Comparison of ENCODE assay signal across 8 cellular contexts in genomic region chr12:77064891-77065360, GRCh38. TPM values are rescaled to one million over a fixed set of nuclear protein-coding genes. Genes with fewer than 3 reads are reported as not detected.
DNase-seq lines count a peak whose midpoint lies in the region; ATAC-seq and TF ChIP-seq lines count a peak whose summit lies in the region.

No MANE protein-coding gene starts in this region.

- H3K36me3 ChIP-seq in ectodermal cell (ENCODE audit: control insufficient read depth, insufficient read depth, low read length) (peaks cover 5% of the 10 kb centered on the region), muscle layer of colon (ENCODE audit: insufficient read depth, low read length) (no peaks in the 10 kb centered on the region), uterus (no peaks in the 10 kb centered on the region)

- TF ChIP-seq CTCF in RWPE1 (conservative IDR thresholded peaks at IDR 0.05; ENCODE audit: low read depth), result no peak
- TF ChIP-seq CTCF in uterus (IDR thresholded peaks at IDR 0.05), result no peak

- POLR2A ChIA-PET in RWPE1 (lab: Yijun Ruan, JAX; ENCODE audit: low non-redundant PET), result no interaction called here

- H3K4me3 ChIP-seq in ectodermal cell (ENCODE audit: insufficient read depth, low read depth, low read length) (peak overlapping the region; percentile 74), muscle layer of colon (ENCODE audit: low read depth in 1 of 2, low read length in 2 of 2) (peak overlapping the region; percentile 64 to 87), uterus (peak overlapping the region; percentile 31 to 73)

- CTCF ChIA-PET in RWPE1 (lab: Yijun Ruan, JAX), result interaction anchor here (0.6 to 0.9 kb wide), 2 partner anchors 166 to 372 kb away, joined by 3 to 5 read pairs; no protein-coding TSS in a partner anchor

- intact Hi-C loops in uterus (cut with DNase I; ENCODE audit: low total_unique reads), result no loop called here

- WGBS in ectodermal cell, 2 experiments, result 0% methylated on average over 24 of the region's 24 CpGs

- peak; percentile 0 for ATAC-seq in HG03103 (IDR thresholded peaks at IDR 0.05; ENCODE audit: low read depth, unreplicated experiment)

- TF ChIP-seq POLR2A in uterus (IDR thresholded peaks at IDR 0.05), result no peak

- DNase-seq in stimulated activated CD4-positive, alpha-beta T cell treated with anti-CD3 and anti-CD28 coated beads, Interleukin-15, amount 100 ng/mL, for 24 hours, result peak; percentile 45
- DNase-seq in stimulated activated CD4-positive, alpha-beta T cell treated with anti-CD3 and anti-CD28 coated beads, Interleukin-4, amount 100 ng/mL, for 4 hours, result no peak
- DNase-seq in RWPE1 (ENCODE audit: low spot score), result peak; percentile 52
- no peak for DNase-seq in uterus
- no peak for DNase-seq in DMS114 treated with DMSO at 0.1 percent for 48 hours (lab: John Stamatoyannopoulos, UW; ENCODE audit: unreplicated experiment)

- H3K9me3 ChIP-seq in ectodermal cell (ENCODE audit: control insufficient read depth, low read length) (no peaks in the 10 kb centered on the region), muscle layer of colon (ENCODE audit: low read length) (no peaks in the 10 kb centered on the region), uterus (no peaks in the 10 kb centered on the region)

- H3K27me3 ChIP-seq in ectodermal cell (ENCODE audit: control insufficient read depth, insufficient read depth, low read length, poor library complexity, severe bottlenecking), result no peaks in the 10 kb centered on the region
- H3K27me3 ChIP-seq in muscle layer of colon (ENCODE audit: control insufficient read depth in 1 of 2, insufficient read depth in 2 of 2, low read length in 2 of 2), result peaks cover 7 to 13% of the 10 kb centered on the region in 2 donors
- H3K27me3 ChIP-seq in uterus, result no peaks in the 10 kb centered on the region

- H3K4me1 ChIP-seq in ectodermal cell (ENCODE audit: control insufficient read depth, insufficient read depth, low read length) (peaks cover 24% of the 10 kb centered on the region), muscle layer of colon (ENCODE audit: insufficient read depth, low read length) (peaks cover 6% of the 10 kb centered on the region), uterus (peaks cover 0 to 6% of the 10 kb centered on the region in 2 donors)

- H3K9ac ChIP-seq in muscle layer of colon (ENCODE audit: low read length), result no peak overlapping the region

- H3K27ac ChIP-seq in RWPE1, result peak overlapping the region; percentile 94
- H3K27ac ChIP-seq in ectodermal cell (ENCODE audit: insufficient read depth, low read depth, low read length, poor library complexity, severe bottlenecking), result peak overlapping the region; percentile 76
- no peak overlapping the region for H3K27ac ChIP-seq in muscle layer of colon (ENCODE audit: low read depth, low read length)
- peak overlapping the region in 1 of 2 donors; percentile 12 for H3K27ac ChIP-seq in uterus

RNA-seq across cellular contexts. Expression of gene E2F7, which starts 0.4 kb away (rescaled TPM):
- polyA plus RNA-seq in ectodermal cell (2013, experiment 1 of 4), result 28.5 TPM
- 30.9 TPM for polyA plus RNA-seq in ectodermal cell (2013, experiment 2 of 4)
- 20.2 TPM for polyA plus RNA-seq in ectodermal cell (2013, experiment 3 of 4)
- polyA plus RNA-seq in ectodermal cell (2013, experiment 4 of 4), result 21.0 TPM
- 1 to 10 TPM in 1 of 4 donors, not detected in 3; 5.9 TPM for total RNA-seq in uterus

Comparison
In these comparisons a context has a peak if more than half of its experiments do, and no peak if none do; other contexts are left out.
1. DNase-seq: peak in stimulated activated CD4-positive, alpha-beta T cell treated with anti-CD3 and anti-CD28 coated beads, Interleukin-15, amount 100 ng/mL, for 24 hours (single experiment) and RWPE1 (single experiment); none in stimulated activated CD4-positive, alpha-beta T cell treated with anti-CD3 and anti-CD28 coated beads, Interleukin-4, amount 100 ng/mL, for 4 hours (0 of 2), uterus (0 of 2) and DMS114 treated with DMSO at 0.1 percent for 48 hours (single experiment).
2. Peak in every context shown above with its lines, with median percentiles within 50 percentile points of each other: H3K4me3 ChIP-seq.